In the genomic region with DNA sequence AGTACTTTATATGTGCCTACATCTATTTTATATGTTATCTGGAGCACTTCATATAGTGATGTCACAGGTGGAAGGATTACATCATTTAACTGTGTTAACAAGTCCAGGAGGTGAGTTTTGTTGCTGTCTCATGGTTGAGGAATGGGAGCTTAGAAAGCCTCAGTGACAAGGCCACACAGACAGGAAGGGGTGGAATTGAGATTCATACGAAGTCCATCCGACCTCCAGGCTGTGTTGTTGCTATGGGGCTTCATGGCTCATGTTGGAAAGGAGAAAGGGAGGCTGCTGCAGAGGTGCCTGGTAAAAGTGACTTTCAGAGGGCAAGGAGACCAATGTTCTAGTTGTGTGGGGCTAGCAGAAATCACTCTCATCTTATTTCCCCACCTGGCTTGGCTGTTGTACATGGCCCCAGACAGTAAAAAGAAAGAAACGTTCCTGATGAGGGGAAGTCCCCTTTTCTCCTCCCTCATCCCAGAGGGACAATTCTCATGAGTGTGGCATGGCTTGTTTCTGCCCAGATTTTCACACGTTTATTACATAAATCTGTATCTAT, we compare ENCODE assay signal across 1 cellular context.
TF ChIP-seq lines count a peak whose summit lies in the region.

No MANE protein-coding gene starts in this region.

TF ChIP-seq in HepG2, 621 proteins besides CTCF, POLR2A, EP300 and RAD21 (continued from another document and continues in another):
- TF ChIP-seq ZFX (CRISPR knock-in tag; IDR thresholded peaks at IDR 0.05; ENCODE audit: low read depth), result peak; percentile 58; the same call in 1 of the 2 replicates
- peak; percentile 69; the same call in 1 of the 2 replicates for TF ChIP-seq MEIS1 (CRISPR knock-in tag; IDR thresholded peaks at IDR 0.05; ENCODE audit: borderline replicate concordance)
- TF ChIP-seq, protein P1, sequence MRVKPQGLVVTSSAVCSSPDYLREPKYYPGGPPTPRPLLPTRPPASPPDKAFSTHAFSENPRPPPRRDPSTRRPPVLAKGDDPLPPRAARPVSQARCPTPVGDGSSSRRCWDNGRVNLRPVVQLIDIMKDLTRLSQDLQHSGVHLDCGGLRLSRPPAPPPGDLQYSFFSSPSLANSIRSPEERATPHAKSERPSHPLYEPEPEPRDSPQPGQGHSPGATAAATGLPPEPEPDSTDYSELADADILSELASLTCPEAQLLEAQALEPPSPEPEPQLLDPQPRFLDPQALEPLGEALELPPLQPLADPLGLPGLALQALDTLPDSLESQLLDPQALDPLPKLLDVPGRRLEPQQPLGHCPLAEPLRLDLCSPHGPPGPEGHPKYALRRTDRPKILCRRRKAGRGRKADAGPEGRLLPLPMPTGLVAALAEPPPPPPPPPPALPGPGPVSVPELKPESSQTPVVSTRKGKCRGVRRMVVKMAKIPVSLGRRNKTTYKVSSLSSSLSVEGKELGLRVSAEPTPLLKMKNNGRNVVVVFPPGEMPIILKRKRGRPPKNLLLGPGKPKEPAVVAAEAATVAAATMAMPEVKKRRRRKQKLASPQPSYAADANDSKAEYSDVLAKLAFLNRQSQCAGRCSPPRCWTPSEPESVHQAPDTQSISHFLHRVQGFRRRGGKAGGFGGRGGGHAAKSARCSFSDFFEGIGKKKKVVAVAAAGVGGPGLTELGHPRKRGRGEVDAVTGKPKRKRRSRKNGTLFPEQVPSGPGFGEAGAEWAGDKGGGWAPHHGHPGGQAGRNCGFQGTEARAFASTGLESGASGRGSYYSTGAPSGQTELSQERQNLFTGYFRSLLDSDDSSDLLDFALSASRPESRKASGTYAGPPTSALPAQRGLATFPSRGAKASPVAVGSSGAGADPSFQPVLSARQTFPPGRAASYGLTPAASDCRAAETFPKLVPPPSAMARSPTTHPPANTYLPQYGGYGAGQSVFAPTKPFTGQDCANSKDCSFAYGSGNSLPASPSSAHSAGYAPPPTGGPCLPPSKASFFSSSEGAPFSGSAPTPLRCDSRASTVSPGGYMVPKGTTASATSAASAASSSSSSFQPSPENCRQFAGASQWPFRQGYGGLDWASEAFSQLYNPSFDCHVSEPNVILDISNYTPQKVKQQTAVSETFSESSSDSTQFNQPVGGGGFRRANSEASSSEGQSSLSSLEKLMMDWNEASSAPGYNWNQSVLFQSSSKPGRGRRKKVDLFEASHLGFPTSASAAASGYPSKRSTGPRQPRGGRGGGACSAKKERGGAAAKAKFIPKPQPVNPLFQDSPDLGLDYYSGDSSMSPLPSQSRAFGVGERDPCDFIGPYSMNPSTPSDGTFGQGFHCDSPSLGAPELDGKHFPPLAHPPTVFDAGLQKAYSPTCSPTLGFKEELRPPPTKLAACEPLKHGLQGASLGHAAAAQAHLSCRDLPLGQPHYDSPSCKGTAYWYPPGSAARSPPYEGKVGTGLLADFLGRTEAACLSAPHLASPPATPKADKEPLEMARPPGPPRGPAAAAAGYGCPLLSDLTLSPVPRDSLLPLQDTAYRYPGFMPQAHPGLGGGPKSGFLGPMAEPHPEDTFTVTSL (CRISPR knock-in tag; IDR thresholded peaks at IDR 0.05; ENCODE audit: borderline replicate concordance), result no peak
- no peak for TF ChIP-seq HES4 (CRISPR knock-in tag; IDR thresholded peaks at IDR 0.05; ENCODE audit: borderline replicate concordance)
- TF ChIP-seq FOSL1 (CRISPR knock-in tag; IDR thresholded peaks at IDR 0.05; ENCODE audit: borderline replicate concordance), result no peak
- TF ChIP-seq THAP11 (CRISPR knock-in tag; IDR thresholded peaks at IDR 0.05), result 0 out of 2 replicates have a peak, but pooled peaks have one; percentile 30
- TF ChIP-seq ZNF839 (CRISPR knock-in tag; IDR thresholded peaks at IDR 0.05; ENCODE audit: borderline replicate concordance), result no peak
- no peak for TF ChIP-seq RNF2 (conservative IDR thresholded peaks at IDR 0.05; ENCODE audit: low read depth)
- peak; percentile 36 for TF ChIP-seq SKI (IDR thresholded peaks at IDR 0.05; ENCODE audit: partially characterized antibody)
- no peak for TF ChIP-seq ZFP37 (CRISPR knock-in tag; IDR thresholded peaks at IDR 0.05; ENCODE audit: borderline replicate concordance)
- TF ChIP-seq, protein P2, sequence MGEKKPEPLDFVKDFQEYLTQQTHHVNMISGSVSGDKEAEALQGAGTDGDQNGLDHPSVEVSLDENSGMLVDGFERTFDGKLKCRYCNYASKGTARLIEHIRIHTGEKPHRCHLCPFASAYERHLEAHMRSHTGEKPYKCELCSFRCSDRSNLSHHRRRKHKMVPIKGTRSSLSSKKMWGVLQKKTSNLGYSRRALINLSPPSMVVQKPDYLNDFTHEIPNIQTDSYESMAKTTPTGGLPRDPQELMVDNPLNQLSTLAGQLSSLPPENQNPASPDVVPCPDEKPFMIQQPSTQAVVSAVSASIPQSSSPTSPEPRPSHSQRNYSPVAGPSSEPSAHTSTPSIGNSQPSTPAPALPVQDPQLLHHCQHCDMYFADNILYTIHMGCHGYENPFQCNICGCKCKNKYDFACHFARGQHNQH (CRISPR knock-in tag; IDR thresholded peaks at IDR 0.05), result 0 out of 2 replicates have a peak, but pooled peaks have one; percentile 32
- TF ChIP-seq SOX5 (CRISPR knock-in tag; IDR thresholded peaks at IDR 0.05; ENCODE audit: borderline replicate concordance), result peak; percentile 44
- peak; percentile 54; the same call in 1 of the 2 replicates for TF ChIP-seq SMAD3 (CRISPR knock-in tag; IDR thresholded peaks at IDR 0.05)
- peak; percentile 70; the same call in 1 of the 2 replicates for TF ChIP-seq KLF6 (CRISPR knock-in tag; IDR thresholded peaks at IDR 0.05)
- no peak for TF ChIP-seq ZNF644 (CRISPR knock-in tag; IDR thresholded peaks at IDR 0.05; ENCODE audit: low read depth)
- TF ChIP-seq ZNF251 (CRISPR knock-in tag; IDR thresholded peaks at IDR 0.05), result 0 out of 2 replicates have a peak, but pooled peaks have one; percentile 28
- peak; percentile 63 for TF ChIP-seq RARA (CRISPR knock-in tag; IDR thresholded peaks at IDR 0.05)
- TF ChIP-seq, protein P3, sequence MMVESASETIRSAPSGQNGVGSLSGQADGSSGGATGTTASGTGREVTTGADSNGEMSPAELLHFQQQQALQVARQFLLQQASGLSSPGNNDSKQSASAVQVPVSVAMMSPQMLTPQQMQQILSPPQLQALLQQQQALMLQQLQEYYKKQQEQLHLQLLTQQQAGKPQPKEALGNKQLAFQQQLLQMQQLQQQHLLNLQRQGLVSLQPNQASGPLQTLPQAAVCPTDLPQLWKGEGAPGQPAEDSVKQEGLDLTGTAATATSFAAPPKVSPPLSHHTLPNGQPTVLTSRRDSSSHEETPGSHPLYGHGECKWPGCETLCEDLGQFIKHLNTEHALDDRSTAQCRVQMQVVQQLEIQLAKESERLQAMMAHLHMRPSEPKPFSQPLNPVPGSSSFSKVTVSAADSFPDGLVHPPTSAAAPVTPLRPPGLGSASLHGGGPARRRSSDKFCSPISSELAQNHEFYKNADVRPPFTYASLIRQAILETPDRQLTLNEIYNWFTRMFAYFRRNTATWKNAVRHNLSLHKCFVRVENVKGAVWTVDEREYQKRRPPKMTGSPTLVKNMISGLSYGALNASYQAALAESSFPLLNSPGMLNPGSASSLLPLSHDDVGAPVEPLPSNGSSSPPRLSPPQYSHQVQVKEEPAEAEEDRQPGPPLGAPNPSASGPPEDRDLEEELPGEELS (CRISPR knock-in tag; IDR thresholded peaks at IDR 0.05), result peak; percentile 49; the same call in 1 of the 2 replicates
- 0 out of 2 replicates have a peak, but pooled peaks have one; percentile 13 for TF ChIP-seq RFX1 (IDR thresholded peaks at IDR 0.05)
- TF ChIP-seq, protein P4, sequence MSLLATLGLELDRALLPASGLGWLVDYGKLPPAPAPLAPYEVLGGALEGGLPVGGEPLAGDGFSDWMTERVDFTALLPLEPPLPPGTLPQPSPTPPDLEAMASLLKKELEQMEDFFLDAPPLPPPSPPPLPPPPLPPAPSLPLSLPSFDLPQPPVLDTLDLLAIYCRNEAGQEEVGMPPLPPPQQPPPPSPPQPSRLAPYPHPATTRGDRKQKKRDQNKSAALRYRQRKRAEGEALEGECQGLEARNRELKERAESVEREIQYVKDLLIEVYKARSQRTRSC (CRISPR knock-in tag; IDR thresholded peaks at IDR 0.05; ENCODE audit: low read depth), result 0 out of 2 replicates have a peak, but pooled peaks have one; percentile 44
- TF ChIP-seq ZKSCAN5 (CRISPR knock-in tag; IDR thresholded peaks at IDR 0.05), result peak; percentile 85
- TF ChIP-seq ZNF569 (CRISPR knock-in tag; IDR thresholded peaks at IDR 0.05; ENCODE audit: borderline replicate concordance), result no peak
- peak; percentile 67; the same call in 1 of the 2 replicates for TF ChIP-seq ETV5 (CRISPR knock-in tag; IDR thresholded peaks at IDR 0.05; ENCODE audit: borderline replicate concordance)
- TF ChIP-seq, protein P5, sequence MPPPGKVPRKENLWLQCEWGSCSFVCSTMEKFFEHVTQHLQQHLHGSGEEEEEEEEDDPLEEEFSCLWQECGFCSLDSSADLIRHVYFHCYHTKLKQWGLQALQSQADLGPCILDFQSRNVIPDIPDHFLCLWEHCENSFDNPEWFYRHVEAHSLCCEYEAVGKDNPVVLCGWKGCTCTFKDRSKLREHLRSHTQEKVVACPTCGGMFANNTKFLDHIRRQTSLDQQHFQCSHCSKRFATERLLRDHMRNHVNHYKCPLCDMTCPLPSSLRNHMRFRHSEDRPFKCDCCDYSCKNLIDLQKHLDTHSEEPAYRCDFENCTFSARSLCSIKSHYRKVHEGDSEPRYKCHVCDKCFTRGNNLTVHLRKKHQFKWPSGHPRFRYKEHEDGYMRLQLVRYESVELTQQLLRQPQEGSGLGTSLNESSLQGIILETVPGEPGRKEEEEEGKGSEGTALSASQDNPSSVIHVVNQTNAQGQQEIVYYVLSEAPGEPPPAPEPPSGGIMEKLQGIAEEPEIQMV (CRISPR knock-in tag; IDR thresholded peaks at IDR 0.05; ENCODE audit: low read depth), result 0 out of 2 replicates have a peak, but pooled peaks have one; percentile 65
- TF ChIP-seq CBX5 (CRISPR knock-in tag; IDR thresholded peaks at IDR 0.05; ENCODE audit: borderline replicate concordance), result peak; percentile 66; the same call in 1 of the 2 replicates
- TF ChIP-seq, protein P6, sequence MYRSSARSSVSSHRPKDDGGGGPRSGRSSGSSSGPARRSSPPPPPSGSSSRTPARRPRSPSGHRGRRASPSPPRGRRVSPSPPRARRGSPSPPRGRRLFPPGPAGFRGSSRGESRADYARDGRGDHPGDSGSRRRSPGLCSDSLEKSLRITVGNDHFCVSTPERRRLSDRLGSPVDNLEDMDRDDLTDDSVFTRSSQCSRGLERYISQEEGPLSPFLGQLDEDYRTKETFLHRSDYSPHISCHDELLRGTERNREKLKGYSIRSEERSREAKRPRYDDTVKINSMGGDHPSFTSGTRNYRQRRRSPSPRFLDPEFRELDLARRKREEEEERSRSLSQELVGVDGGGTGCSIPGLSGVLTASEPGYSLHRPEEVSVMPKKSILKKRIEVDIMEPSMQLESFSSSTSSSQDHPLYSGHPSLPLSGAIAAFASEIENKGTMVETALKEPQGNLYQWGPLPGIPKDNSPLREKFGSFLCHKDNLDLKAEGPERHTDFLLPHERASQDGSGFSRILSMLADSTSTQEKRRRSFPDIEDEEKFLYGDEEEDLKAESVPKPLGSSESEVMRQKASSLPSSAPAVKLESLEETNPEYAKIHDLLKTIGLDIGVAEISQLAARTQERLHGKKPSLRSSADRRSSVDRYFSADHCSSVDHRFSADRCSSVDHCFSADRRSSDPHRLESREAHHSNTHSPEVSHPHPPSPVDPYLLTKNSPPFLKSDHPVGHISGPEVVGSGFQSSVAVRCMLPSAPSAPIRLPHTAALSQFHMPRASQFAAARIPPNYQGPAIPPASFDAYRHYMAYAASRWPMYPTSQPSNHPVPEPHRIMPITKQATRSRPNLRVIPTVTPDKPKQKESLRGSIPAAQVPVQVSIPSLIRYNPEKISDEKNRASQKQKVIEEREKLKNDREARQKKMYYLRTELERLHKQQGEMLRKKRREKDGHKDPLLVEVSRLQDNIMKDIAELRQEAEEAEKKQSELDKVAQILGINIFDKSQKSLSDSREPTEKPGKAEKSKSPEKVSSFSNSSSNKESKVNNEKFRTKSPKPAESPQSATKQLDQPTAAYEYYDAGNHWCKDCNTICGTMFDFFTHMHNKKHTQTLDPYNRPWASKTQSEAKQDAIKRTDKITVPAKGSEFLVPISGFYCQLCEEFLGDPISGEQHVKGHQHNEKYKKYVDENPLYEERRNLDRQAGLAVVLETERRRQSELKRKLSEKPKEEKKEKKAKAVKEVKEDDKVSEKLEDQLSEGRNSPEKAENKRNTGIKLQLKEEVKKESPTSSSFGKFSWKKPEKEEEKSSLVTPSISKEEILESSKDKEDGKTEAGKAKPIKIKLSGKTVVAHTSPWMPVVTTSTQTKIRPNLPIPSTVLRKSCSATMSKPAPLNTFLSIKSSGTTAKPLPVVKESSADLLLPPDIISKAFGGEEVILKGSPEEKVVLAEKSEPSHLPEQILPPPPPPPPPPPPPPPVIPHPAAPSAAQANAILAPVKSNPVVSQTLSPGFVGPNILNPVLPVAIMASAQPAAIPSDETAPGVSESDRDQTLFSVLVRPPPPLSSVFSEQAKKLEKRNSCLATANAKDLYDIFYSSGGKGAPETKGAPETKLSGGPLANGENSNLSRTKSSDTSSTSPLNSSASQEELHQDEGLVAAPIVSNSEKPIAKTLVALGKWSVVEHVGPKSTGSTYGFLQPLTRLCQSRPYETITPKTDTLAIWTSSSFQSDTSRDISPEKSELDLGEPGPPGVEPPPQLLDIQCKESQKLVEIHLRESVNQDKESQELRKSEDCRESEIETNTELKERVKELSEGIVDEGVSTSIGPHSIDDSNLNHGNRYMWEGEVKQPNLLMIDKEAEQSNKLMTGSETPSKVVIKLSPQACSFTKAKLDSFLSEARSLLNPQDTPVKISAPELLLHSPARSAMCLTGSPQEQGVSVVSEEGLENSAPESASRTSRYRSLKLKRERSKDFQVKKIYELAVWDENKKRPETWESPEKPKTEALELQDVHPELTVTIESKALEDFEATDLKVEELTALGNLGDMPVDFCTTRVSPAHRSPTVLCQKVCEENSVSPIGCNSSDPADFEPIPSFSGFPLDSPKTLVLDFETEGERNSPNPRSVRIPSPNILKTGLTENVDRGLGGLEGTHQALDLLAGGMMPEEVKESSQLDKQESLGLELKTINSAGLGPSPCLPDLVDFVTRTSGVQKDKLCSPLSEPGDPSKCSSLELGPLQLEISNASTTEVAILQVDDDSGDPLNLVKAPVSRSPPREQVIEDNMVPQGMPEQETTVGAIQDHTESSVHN (CRISPR knock-in tag; IDR thresholded peaks at IDR 0.05), result peak; percentile 71; the same call in 1 of the 2 replicates
- TF ChIP-seq, protein P7, sequence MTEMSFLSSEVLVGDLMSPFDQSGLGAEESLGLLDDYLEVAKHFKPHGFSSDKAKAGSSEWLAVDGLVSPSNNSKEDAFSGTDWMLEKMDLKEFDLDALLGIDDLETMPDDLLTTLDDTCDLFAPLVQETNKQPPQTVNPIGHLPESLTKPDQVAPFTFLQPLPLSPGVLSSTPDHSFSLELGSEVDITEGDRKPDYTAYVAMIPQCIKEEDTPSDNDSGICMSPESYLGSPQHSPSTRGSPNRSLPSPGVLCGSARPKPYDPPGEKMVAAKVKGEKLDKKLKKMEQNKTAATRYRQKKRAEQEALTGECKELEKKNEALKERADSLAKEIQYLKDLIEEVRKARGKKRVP (CRISPR knock-in tag; IDR thresholded peaks at IDR 0.05), result peak; percentile 20 to 98; a peak in 2 of 4 replicates
- TF ChIP-seq, protein P8, sequence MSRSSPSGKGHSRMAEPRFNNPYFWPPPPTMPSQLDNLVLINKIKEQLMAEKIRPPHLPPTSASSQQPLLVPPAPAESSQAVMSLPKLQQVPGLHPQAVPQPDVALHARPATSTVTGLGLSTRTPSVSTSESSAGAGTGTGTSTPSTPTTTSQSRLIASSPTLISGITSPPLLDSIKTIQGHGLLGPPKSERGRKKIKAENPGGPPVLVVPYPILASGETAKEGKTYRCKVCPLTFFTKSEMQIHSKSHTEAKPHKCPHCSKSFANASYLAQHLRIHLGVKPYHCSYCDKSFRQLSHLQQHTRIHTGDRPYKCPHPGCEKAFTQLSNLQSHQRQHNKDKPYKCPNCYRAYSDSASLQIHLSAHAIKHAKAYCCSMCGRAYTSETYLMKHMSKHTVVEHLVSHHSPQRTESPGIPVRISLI (CRISPR knock-in tag; IDR thresholded peaks at IDR 0.05; ENCODE audit: borderline replicate concordance), result 0 out of 2 replicates have a peak, but pooled peaks have one; percentile 15
- no peak for TF ChIP-seq ZNF75D (CRISPR knock-in tag; IDR thresholded peaks at IDR 0.05; ENCODE audit: borderline replicate concordance)
